In the genomic region with DNA sequence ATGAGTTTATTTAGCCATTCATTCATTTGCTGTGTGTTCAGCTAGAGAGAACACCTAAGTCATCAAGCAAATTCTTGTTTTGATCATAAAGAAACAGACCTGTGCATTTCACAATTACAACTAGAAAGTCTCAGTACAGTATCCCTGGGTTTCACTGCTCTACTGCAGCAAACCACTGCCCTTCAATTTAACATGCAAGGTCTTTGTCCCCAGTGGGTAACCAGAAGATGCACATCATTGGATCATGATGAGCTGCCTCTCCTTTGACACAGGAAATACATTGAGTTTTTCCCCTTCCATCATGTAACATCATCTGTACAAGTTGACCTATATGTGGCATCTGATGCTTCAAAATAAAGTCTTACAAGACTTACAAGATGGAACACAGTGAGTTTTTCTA, we compare ENCODE assay signal across 23 cellular contexts.
"Had no signal": no experiment of that assay in that cellular context is flagged by ENCODE, and none has a peak within 500 bp of the region (broad histone marks: within the 10 kb centered on the region; RNA-seq: fewer than 3 reads in every experiment).

No MANE protein-coding gene starts in this region.

- H3K4me3 ChIP-seq: gastrocnemius medialis, lung, neural progenitor cell, right lobe of liver, suprapubic skin, transverse colon, upper lobe of right lung, uterus had no signal

- DNase-seq: effector CD8-positive, alpha-beta T cell; endodermal cell; foreskin fibroblast; gastrocnemius medialis; kidney; naive B cell; right lobe of liver; small intestine; stimulated activated CD4-positive, alpha-beta T cell treated with anti-CD3 and anti-CD28 coated beads, Interleukin-15, amount 100 ng/mL, for 24 hours; stimulated activated CD4-positive, alpha-beta T cell treated with anti-CD3 and anti-CD28 coated beads, Interleukin-2, amount 100 ng/mL, for 48 hours; transverse colon; upper lobe of right lung; uterus had no signal

- H3K9me3 Mint-ChIP-seq: memory B cell; naive B cell; nephron; stimulated activated naive CD8-positive, alpha-beta T cell treated with anti-CD3 and anti-CD28 coated beads, Interleukin-15, Interleukin-2, amounts not matched to agents 100 ng/mL and 50 ng/mL, for 24 hours had no signal

- ATAC-seq: esophagus mucosa, gastrocnemius medialis, left lobe of liver, right lobe of liver, upper lobe of right lung had no signal

- H3K9me3 ChIP-seq: gastrocnemius medialis, right lobe of liver, suprapubic skin, transverse colon, upper lobe of right lung, uterus had no signal

- H3K27ac Mint-ChIP-seq: dendritic cell treated with granulocyte-macrophage colony-stimulating factor and Interleukin-4, amounts not matched to agents 40 ng/mL and 50 ng/mL, for 4 days; endodermal cell; memory B cell; nephron; neural progenitor cell; progenitor cell of endocrine pancreas; stimulated activated naive CD8-positive, alpha-beta T cell treated with anti-CD3 and anti-CD28 coated beads, Interleukin-15, Interleukin-2, amounts not matched to agents 100 ng/mL and 50 ng/mL, for 24 hours had no signal

- H3K4me1 ChIP-seq: right lobe of liver, upper lobe of right lung had no signal

- H3K4me1 Mint-ChIP-seq: nephron had no signal

- H3K27me3 Mint-ChIP-seq: dendritic cell treated with granulocyte-macrophage colony-stimulating factor and Interleukin-4, amounts not matched to agents 40 ng/mL and 50 ng/mL, for 4 days; memory B cell; naive B cell; progenitor cell of endocrine pancreas; stimulated activated naive CD8-positive, alpha-beta T cell treated with anti-CD3 and anti-CD28 coated beads, Interleukin-15, Interleukin-2, amounts not matched to agents 100 ng/mL and 50 ng/mL, for 24 hours had no signal

- H3K36me3 ChIP-seq: gastrocnemius medialis, neural progenitor cell, right lobe of liver, suprapubic skin, transverse colon, upper lobe of right lung, uterus had no signal

- H3K27me3 ChIP-seq: gastrocnemius medialis, neural progenitor cell, right lobe of liver, suprapubic skin, transverse colon, upper lobe of right lung, uterus had no signal

- H3K4me3 Mint-ChIP-seq: dendritic cell treated with granulocyte-macrophage colony-stimulating factor and Interleukin-4, amounts not matched to agents 40 ng/mL and 50 ng/mL, for 4 days; endodermal cell; memory B cell; naive B cell; nephron; neural progenitor cell; stimulated activated naive CD8-positive, alpha-beta T cell treated with anti-CD3 and anti-CD28 coated beads, Interleukin-15, Interleukin-2, amounts not matched to agents 100 ng/mL and 50 ng/mL, for 24 hours had no signal
